Comparison of ENCODE assay signal across 8 cellular contexts in the genomic region with DNA sequence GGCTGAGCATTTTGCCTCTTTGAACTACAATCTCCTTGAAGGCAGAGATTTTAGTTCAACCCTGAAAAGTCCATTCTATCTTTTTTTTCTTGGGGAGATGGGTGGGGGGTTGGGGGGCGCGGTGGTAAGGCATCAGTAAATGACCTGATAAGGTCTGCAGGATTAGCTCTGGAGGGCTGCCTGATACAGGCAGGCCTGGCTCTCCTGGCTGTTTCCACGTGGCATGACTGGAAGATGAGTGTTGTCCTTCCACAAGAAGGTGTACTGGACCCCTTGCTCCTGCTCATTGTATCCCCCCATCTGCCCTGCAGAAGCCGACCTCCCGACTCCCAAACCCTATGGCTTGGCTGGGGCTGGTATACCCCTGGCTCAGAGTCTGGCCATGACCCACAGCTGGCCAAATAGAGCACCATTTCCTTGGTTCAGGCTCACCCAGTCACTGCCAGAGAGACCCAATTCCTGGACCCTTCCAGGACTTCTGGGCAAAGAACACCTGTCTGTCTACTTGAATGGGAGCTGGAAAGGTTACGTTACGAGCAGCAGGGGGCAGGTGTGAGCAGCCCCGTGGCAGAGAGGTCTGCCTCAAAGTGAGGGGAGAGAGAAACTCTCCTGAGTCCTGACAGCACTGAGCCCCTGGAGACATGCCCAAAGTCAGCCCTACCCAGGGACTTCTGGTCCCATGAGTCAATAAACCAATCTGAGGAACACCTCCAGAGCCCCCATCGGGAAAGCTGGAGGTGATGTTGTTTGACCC. TPM values are rescaled to one million over a fixed set of nuclear protein-coding genes. Genes with fewer than 3 reads are reported as not detected.
DNase-seq lines count a peak whose midpoint lies in the region; ATAC-seq and TF ChIP-seq lines count a peak whose summit lies in the region.

No MANE protein-coding gene starts in this region.

- H3K36me3 ChIP-seq in esophagus (ENCODE audit: control insufficient read depth in 2 of 2, insufficient read depth in 2 of 2, low read length in 1 of 2) = peaks cover 0 to 18% of the 10 kb centered on the region in 2 donors
- no peaks in the 10 kb centered on the region for H3K36me3 ChIP-seq in aorta (ENCODE audit: control insufficient read depth in 1 of 2, insufficient read depth in 2 of 2, low read length in 1 of 2)

- H3K9me3 ChIP-seq in esophagus (ENCODE audit: control insufficient read depth in 2 of 2, insufficient read depth in 1 of 2, low read depth in 1 of 2, low read length in 1 of 2) (no peaks in the 10 kb centered on the region), aorta (ENCODE audit: control insufficient read depth, low read length) (no peaks in the 10 kb centered on the region)

- peak; percentile 69 for TF ChIP-seq CTCF in CD14-positive monocyte (IDR thresholded peaks at IDR 0.05)
- peak; percentile 20 for TF ChIP-seq CTCF in HL-60 (IDR thresholded peaks at IDR 0.05; ENCODE audit: insufficient read depth, low read length)
- peak; percentile 65 for TF ChIP-seq CTCF in activated CD8-positive, alpha-beta T cell treated with anti-CD3 and anti-CD28 coated beads for 36 hours (IDR thresholded peaks at IDR 0.05)
- peak; percentile 76 for TF ChIP-seq CTCF in retinal pigment epithelial cell (conservative IDR thresholded peaks at IDR 0.05; ENCODE audit: low read depth, low read length)

- WGBS in esophagus, 2 donors = 55 to 56% methylated on average over 9 of the region's 9 CpGs
- WGBS in aorta, 2 donors = 57 to 58% methylated on average over 9 of the region's 9 CpGs

- H3K4me1 ChIP-seq in esophagus (ENCODE audit: control insufficient read depth in 2 of 2, insufficient read depth in 2 of 2, low read length in 1 of 2) (peaks cover 6 to 47% of the 10 kb centered on the region in 2 donors), aorta (ENCODE audit: control insufficient read depth in 1 of 2, insufficient read depth in 2 of 2, low read length in 2 of 2) (peaks cover 0 to 2% of the 10 kb centered on the region in 2 donors)

- H3K4me3 Mint-ChIP-seq in CD14-positive monocyte = peak overlapping the region in 1 of 2 donors; percentile 26
- no peak overlapping the region for H3K4me3 Mint-ChIP-seq in activated CD8-positive, alpha-beta T cell treated with anti-CD3 and anti-CD28 coated beads for 36 hours

- peaks cover 9% of the 10 kb centered on the region for H3K27me3 ChIP-seq in HL-60 (ENCODE audit: insufficient read depth, poor library complexity, severe bottlenecking)
- H3K27me3 ChIP-seq in esophagus (ENCODE audit: control insufficient read depth in 1 of 2, insufficient read depth in 2 of 2, low read length in 2 of 2) = no peaks in the 10 kb centered on the region
- H3K27me3 ChIP-seq in aorta (ENCODE audit: control insufficient read depth in 1 of 2, insufficient read depth in 2 of 2, low read length in 1 of 2) = no peaks in the 10 kb centered on the region

- H3K36me3 Mint-ChIP-seq in CD14-positive monocyte = peaks cover 0 to 5% of the 10 kb centered on the region in 2 donors
- H3K36me3 Mint-ChIP-seq in activated CD8-positive, alpha-beta T cell treated with anti-CD3 and anti-CD28 coated beads for 36 hours (ENCODE audit: low read depth) = peaks cover 55% of the 10 kb centered on the region

- DNase-seq in CD14-positive monocyte (ENCODE audit: low spot score) = no peak
- no peak for DNase-seq in HL-60 (ENCODE audit: low read depth in 1 of 2, low spot score in 1 of 2)
- DNase-seq in activated CD8-positive, alpha-beta T cell treated with anti-CD3 and anti-CD28 coated beads for 36 hours = peak; percentile 64
- DNase-seq in retinal pigment epithelial cell (ENCODE audit: low read depth) = no peak
- no peak for DNase-seq in aorta
- no peak for DNase-seq in nucleus accumbens (lab: John Stamatoyannopoulos, UW)
- DNase-seq in COLO829 (ENCODE audit: low spot score) = no peak

- CTCF ChIA-PET in activated CD8-positive, alpha-beta T cell treated with anti-CD3 and anti-CD28 coated beads for 36 hours (lab: Charles Lee) = interaction anchor here (0.6 to 2.9 kb wide), 16 partner anchors 11 to 581 kb away, joined by 3 to 34 read pairs (median 4); a partner anchor contains a TSS

- POLR2A ChIA-PET in activated CD8-positive, alpha-beta T cell treated with anti-CD3 and anti-CD28 coated beads for 36 hours (lab: Charles Lee) = interaction anchor here (0.7 to 1.5 kb wide), 5 partner anchors 19 to 168 kb away, joined by 3 to 4 read pairs (median 3); no protein-coding TSS in a partner anchor

- peaks cover 66% of the 10 kb centered on the region for H3K4me1 Mint-ChIP-seq in CD14-positive monocyte
- H3K4me1 Mint-ChIP-seq in activated CD8-positive, alpha-beta T cell treated with anti-CD3 and anti-CD28 coated beads for 36 hours (ENCODE audit: low read depth) = peaks cover 81% of the 10 kb centered on the region

- H3K9me3 Mint-ChIP-seq in CD14-positive monocyte = peaks cover 0 to 2% (median 0%) of the 10 kb centered on the region in 7 donors
- no peaks in the 10 kb centered on the region for H3K9me3 Mint-ChIP-seq in activated CD8-positive, alpha-beta T cell treated with anti-CD3 and anti-CD28 coated beads for 36 hours

- H3K27ac ChIP-seq in HL-60 (replicated peaks) (no peak overlapping the region), esophagus (ENCODE audit: low read depth in 2 of 2, low read length in 1 of 2) (peak overlapping the region; percentile 32 to 59), aorta (ENCODE audit: low read depth in 1 of 2, low read length in 2 of 2) (peak overlapping the region in 1 of 2 donors; percentile 23)

- intact Hi-C loops in CD14-positive monocyte (cut with micrococcal nuclease) = no loop called here
- intact Hi-C loops in activated CD8-positive, alpha-beta T cell treated with anti-CD3 and anti-CD28 coated beads for 36 hours (cut with micrococcal nuclease) = no loop called here
- intact Hi-C loops in aorta (cut with DNase I) = no loop called here

- H3K27me3 Mint-ChIP-seq in CD14-positive monocyte (ENCODE audit: low read depth in 3 of 3) = peaks cover 21 to 41% (median 29%) of the 10 kb centered on the region in 3 donors
- H3K27me3 Mint-ChIP-seq in activated CD8-positive, alpha-beta T cell treated with anti-CD3 and anti-CD28 coated beads for 36 hours = no peaks in the 10 kb centered on the region

- peak; percentile 42 for ATAC-seq in activated CD8-positive, alpha-beta T cell treated with anti-CD3 and anti-CD28 coated beads for 36 hours
- ATAC-seq in aorta (ENCODE audit: low FRiP score) = no peak

- peak overlapping the region in 3 of 7 donors; percentile 30 to 90 (median 78) for H3K27ac Mint-ChIP-seq in CD14-positive monocyte
- H3K27ac Mint-ChIP-seq in activated CD8-positive, alpha-beta T cell treated with anti-CD3 and anti-CD28 coated beads for 36 hours = no peak overlapping the region

- H3K4me3 ChIP-seq in HL-60 (replicated peaks; ENCODE audit: insufficient read depth, low read length) (no peak overlapping the region), esophagus (ENCODE audit: low read depth in 1 of 2, low read length in 2 of 2) (no peak overlapping the region), retinal pigment epithelial cell (ENCODE audit: low read length) (no peak overlapping the region), aorta (ENCODE audit: low read length in 2 of 2) (no peak overlapping the region)

RNA-seq across cellular contexts. Expression of a gene that starts 17.0 kb away (rescaled TPM):
- under 1 TPM; 0.29 to 0.59 TPM for polyA plus RNA-seq in CD14-positive monocyte
- total RNA-seq in activated CD8-positive, alpha-beta T cell treated with anti-CD3 and anti-CD28 coated beads for 36 hours = 100 to 1,000 TPM; 129 to 135 TPM
- 10 to 100 TPM; 73.1 to 83.7 TPM for polyA plus RNA-seq in esophagus
- total RNA-seq in aorta = 100 to 1,000 TPM; 117 to 325 TPM
- polyA plus RNA-seq in aorta = 10 to 100 TPM; 27.5 to 57.7 TPM

RNA-seq across cellular contexts. Expression of a gene that starts 42.8 kb away (rescaled TPM):
- not detected for polyA plus RNA-seq in CD14-positive monocyte
- total RNA-seq in activated CD8-positive, alpha-beta T cell treated with anti-CD3 and anti-CD28 coated beads for 36 hours = not detected
- polyA plus RNA-seq in esophagus = not detected
- total RNA-seq in aorta = not detected
- polyA plus RNA-seq in aorta = not detected

Comparison
In these comparisons a context has a peak if more than half of its experiments do, and no peak if none do; other contexts are left out.
1. CTCF ChIP-seq: peak in every context shown above with its lines; median percentile 76 in retinal pigment epithelial cell; 69 in CD14-positive monocyte; 65 in activated CD8-positive, alpha-beta T cell treated with anti-CD3 and anti-CD28 coated beads for 36 hours; 20 in HL-60.
2. RNA of a gene that starts 17.0 kb away (polyA plus RNA-seq): 73.1 to 83.7 TPM in esophagus and 27.5 to 57.7 TPM in aorta; 0.29 to 0.59 TPM in CD14-positive monocyte; every median in the first group is over 10 times any median in the second.